In genomic region chr15:75068748-75069147, GRCh38 we compare ENCODE assay signal across 1 cellular context.
TF ChIP-seq lines count a peak whose summit lies in the region.

No MANE protein-coding gene starts in this region.

TF ChIP-seq in GM12878, 131 proteins besides CTCF, POLR2A, EP300 and RAD21:
- TF ChIP-seq ZSCAN29 (IDR thresholded peaks at IDR 0.05) = no peak
- no peak for TF ChIP-seq ZNF622 (IDR thresholded peaks at IDR 0.05)
- no peak for TF ChIP-seq SREBF1 (IDR thresholded peaks at IDR 0.05; ENCODE audit: low read length)
- no peak for TF ChIP-seq WRNIP1 (IDR thresholded peaks at IDR 0.05; ENCODE audit: borderline replicate concordance, low read depth, low read length)
- TF ChIP-seq E2F8 (IDR thresholded peaks at IDR 0.05; ENCODE audit: low read depth, partially characterized antibody) = no peak
- no peak for TF ChIP-seq BCLAF1 (IDR thresholded peaks at IDR 0.05)
- TF ChIP-seq PML (IDR thresholded peaks at IDR 0.05; ENCODE audit: low read length) = no peak
- 0 out of 2 replicates have a peak, but pooled peaks have one; percentile 36 for TF ChIP-seq SMARCA5 (IDR thresholded peaks at IDR 0.05)
- 0 out of 2 replicates have a peak, but pooled peaks have one; percentile 33 for TF ChIP-seq MTA3 (IDR thresholded peaks at IDR 0.05; ENCODE audit: borderline replicate concordance, low read length)
- no peak for TF ChIP-seq SPI1 (IDR thresholded peaks at IDR 0.05; ENCODE audit: borderline replicate concordance, insufficient read depth, low read depth, low read length)
- TF ChIP-seq E2F4 (IDR thresholded peaks at IDR 0.05; ENCODE audit: low read depth, low read length) = no peak
- TF ChIP-seq CEBPZ (IDR thresholded peaks at IDR 0.05; ENCODE audit: low read depth, low read length) = no peak
- no peak for TF ChIP-seq CUX1 (IDR thresholded peaks at IDR 0.05; ENCODE audit: insufficient replicate concordance, low read depth, low read length)
- TF ChIP-seq STAT3 (IDR thresholded peaks at IDR 0.05; ENCODE audit: low read depth, low read length) = no peak
- TF ChIP-seq POLR2AphosphoS2 (IDR thresholded peaks at IDR 0.05; ENCODE audit: low read depth, low read length) = no peak
- no peak for TF ChIP-seq ATF7 (IDR thresholded peaks at IDR 0.05; ENCODE audit: low read depth)
- TF ChIP-seq RUNX3 (IDR thresholded peaks at IDR 0.05; ENCODE audit: low read length) = 0 out of 2 replicates have a peak, but pooled peaks have one; percentile 6
- TF ChIP-seq MXI1 (IDR thresholded peaks at IDR 0.05; ENCODE audit: low read depth, low read length) = no peak
- TF ChIP-seq RELA (IDR thresholded peaks at IDR 0.05; ENCODE audit: borderline replicate concordance, partially characterized antibody) = no peak
- TF ChIP-seq HDAC6 (IDR thresholded peaks at IDR 0.05; ENCODE audit: unreplicated experiment) = no peak
- TF ChIP-seq HSF1 (IDR thresholded peaks at IDR 0.05; ENCODE audit: low read depth, low read length) = no peak
